ENCODE assay signal across 9 cellular contexts in genomic region chr20:39800548-39800947, GRCh38.
A peak's percentile ranks its signal among the peaks of the same experiment; 100 is the strongest.
DNase-seq lines count a peak whose midpoint lies in the region; ATAC-seq, FAIRE-seq and TF ChIP-seq lines count a peak whose summit lies in the region.
"Had no signal": no experiment of that assay in that cellular context is flagged by ENCODE, and none has a peak within 500 bp of the region (broad histone marks: within the 10 kb centered on the region; RNA-seq: fewer than 3 reads in every experiment).

No MANE protein-coding gene starts in this region.

- CTCF ChIA-PET in H1 (lab: Charles Lee; ENCODE audit: partially characterized antibody) = no interaction called here

- no peaks in the 10 kb centered on the region for H3K79me2 ChIP-seq in H1 (ENCODE audit: control insufficient read depth in 1 of 2, insufficient read depth in 2 of 2, low read length in 2 of 2)

- H3K27ac ChIP-seq in H1 (ENCODE audit: low read depth, low read length) = no peak overlapping the region

- 0 out of 4 replicates have a peak, but pooled peaks cover 0 to 7% of the 10 kb centered on the region in 2 experiments for H3K9me3 ChIP-seq in H1 (ENCODE audit: insufficient read depth in 2 of 2, low read depth in 1 of 2, low read length in 1 of 2)

- H2BK5ac ChIP-seq in H1 (ENCODE audit: low read depth, low read length) = no peak overlapping the region

- H2BK12ac ChIP-seq in H1 (ENCODE audit: low read depth, low read length) = no peak overlapping the region

- no peak overlapping the region for H2AFZ ChIP-seq in H1 (ENCODE audit: low read length)

- H2BK120ac ChIP-seq in H1 (replicated peaks; ENCODE audit: low read depth, low read length) = no peak overlapping the region

- no peak overlapping the region for H3K23ac ChIP-seq in H1 (ENCODE audit: insufficient read length)

- peak overlapping the region; percentile 51; the same call in 1 of the 2 replicates for H4K8ac ChIP-seq in H1 (ENCODE audit: extremely low read depth, insufficient read depth, low read length)

- H2BK20ac ChIP-seq in H1 (ENCODE audit: low read length) = no peak overlapping the region

- no peak for TF ChIP-seq POLR2A in H1 (IDR thresholded peaks at IDR 0.05; ENCODE audit: control extremely low read depth in 1 of 2, low read depth in 2 of 2, low read length in 2 of 2)

- H3K18ac ChIP-seq in H1 (ENCODE audit: extremely low read depth, low read length) = no peak overlapping the region

- H3K9ac ChIP-seq in H1 (replicated peaks in 1 of 4; ENCODE audit: extremely low read depth in 1 of 4, low read depth in 3 of 4, low read length in 3 of 4) = no peak overlapping the region

- H3K56ac ChIP-seq in H1 (replicated peaks; ENCODE audit: insufficient read length, low read depth, low read length) = no peak overlapping the region

- H3K4me2 ChIP-seq in H1 (ENCODE audit: insufficient read depth in 1 of 2, low read depth in 2 of 2, low read length in 2 of 2) = no peak overlapping the region

- ATAC-seq in HG03135 (IDR thresholded peaks at IDR 0.05; ENCODE audit: unreplicated experiment) = peak; percentile 61
- ATAC-seq: natural killer cell had no signal

- H3K36me3 ChIP-seq in H1 (ENCODE audit: control insufficient read depth in 2 of 4, insufficient read depth in 4 of 4, low read length in 3 of 4) = no peaks in the 10 kb centered on the region

- POLR2A ChIA-PET in H1 (lab: Charles Lee; ENCODE audit: partially characterized antibody) = no interaction called here

- DNase-seq in GM19239 (ENCODE audit: insufficient read length, low spot score) (peak; percentile 17), H1 (ENCODE audit: low read depth in 1 of 2, low spot score in 2 of 2) (no peak), skeletal muscle cell (ENCODE audit: low read depth) (peak; percentile 13), GOT3 (lab: John Stamatoyannopoulos, UW) (no peak), iPS-NIHi7 (ENCODE audit: extremely low spot score) (no peak), NCI-H774 (lab: John Stamatoyannopoulos, UW) (no peak)
- no peak for DNase-seq in activated CD4-positive, alpha-beta T cell treated with anti-CD3 and anti-CD28 coated beads, Interleukin-2, amount 50 U/mL, for 1 hour
- DNase-seq: natural killer cell had no signal

- TF ChIP-seq CTCF in H1 (IDR thresholded peaks at IDR 0.05; ENCODE audit: control extremely low read depth in 1 of 3, insufficient read depth in 1 of 3, low read depth in 1 of 3, low read length in 3 of 3) = no peak

- no peaks in the 10 kb centered on the region for H3K4me1 ChIP-seq in H1 (replicated peaks in 1 of 4; ENCODE audit: control insufficient read depth in 3 of 4, insufficient read depth in 4 of 4, low read length in 3 of 4)

- H4K20me1 ChIP-seq in H1 (replicated peaks in 1 of 2; ENCODE audit: control insufficient read depth in 1 of 2, insufficient read depth in 2 of 2, low read length in 2 of 2) = no peaks in the 10 kb centered on the region

- no peaks in the 10 kb centered on the region for H3K79me1 ChIP-seq in H1 (ENCODE audit: low read depth, low read length)

- H2BK15ac ChIP-seq in H1 (ENCODE audit: low read length) = no peak overlapping the region

- H3K4me3 ChIP-seq in H1 (ENCODE audit: extremely low read depth in 1 of 4, insufficient read depth in 2 of 4, low read depth in 3 of 4, low read length in 4 of 4) (no peak overlapping the region), skeletal muscle cell (ENCODE audit: low read depth, low read length) (no peak overlapping the region)

- no peak overlapping the region for H4K91ac ChIP-seq in H1 (replicated peaks; ENCODE audit: insufficient read length, low read length)

- no peak overlapping the region for H2AK5ac ChIP-seq in H1 (ENCODE audit: low read depth, low read length)

- WGBS in H1 (ENCODE audit: extremely low coverage in 1 of 2, insufficient coverage in 1 of 2, insufficient read length in 1 of 2, insufficient replicate concordance in 2 of 2, low coverage in 1 of 2, low lambda C conversion rate in 2 of 2, missing lambda C conversion rate in 1 of 2), 2 experiments = 67% methylated on average over 1 of the region's 1 CpG; no CpG with 5 or more reads in 1 of the 2 experiments

- H3K14ac ChIP-seq in H1 (ENCODE audit: insufficient read length) = no peak overlapping the region

- no peak for TF ChIP-seq EP300 in H1 (IDR thresholded peaks at IDR 0.05; ENCODE audit: borderline replicate concordance in 1 of 2, low read depth in 2 of 2, low read length in 2 of 2)

- H3K23me2 ChIP-seq in H1 (ENCODE audit: low read depth, low read length) = no peaks in the 10 kb centered on the region

- H4K5ac ChIP-seq in H1 (ENCODE audit: insufficient read length, low read depth, low read length) = no peak overlapping the region

- no peak overlapping the region for H3K4ac ChIP-seq in H1 (replicated peaks; ENCODE audit: insufficient read length, low read depth, low read length)

- peak; percentile 92 for FAIRE-seq in GM19239 (lab: Jason Lieb, UNC)
- no peak for FAIRE-seq in H1 (lab: Jason Lieb, UNC)

- no peak for TF ChIP-seq RAD21 in H1 (IDR thresholded peaks at IDR 0.05 in 1 of 2, conservative IDR thresholded peaks at IDR 0.05 in 1 of 2; ENCODE audit: low read depth in 2 of 2, low read length in 2 of 2)

- H3K27me3 ChIP-seq in H1 (replicated peaks in 1 of 4; ENCODE audit: control insufficient read depth in 3 of 4, extremely low read depth in 1 of 4, insufficient read depth in 3 of 4, low read length in 3 of 4) = no peaks in the 10 kb centered on the region

TF ChIP-seq in H1, 55 proteins besides CTCF, POLR2A, EP300 and RAD21 (continues in another document):
- TF ChIP-seq CHD7 (IDR thresholded peaks at IDR 0.05; ENCODE audit: insufficient replicate concordance, low read length) = no peak
- TF ChIP-seq YY1 (IDR thresholded peaks at IDR 0.05; ENCODE audit: low read depth, low read length) = no peak
- no peak for TF ChIP-seq SUZ12 (IDR thresholded peaks at IDR 0.05; ENCODE audit: low read length)
- TF ChIP-seq ASH2L (IDR thresholded peaks at IDR 0.05; ENCODE audit: low read length) = no peak

Comparison
In these comparisons a context has a peak if more than half of its experiments do, and no peak if none do; other contexts are left out.
1. DNase-seq: peak in GM19239 (single experiment) and skeletal muscle cell (single experiment); none in H1 (0 of 2), GOT3 (single experiment), iPS-NIHi7 (single experiment), NCI-H774 (single experiment) and activated CD4-positive, alpha-beta T cell treated with anti-CD3 and anti-CD28 coated beads, Interleukin-2, amount 50 U/mL, for 1 hour (single experiment).